ENCODE assay signal across 8 cellular contexts in genomic region chr5:88826959-88827585, GRCh38. TPM values are rescaled to one million over a fixed set of nuclear protein-coding genes. Genes with fewer than 3 reads are reported as not detected.
A peak's percentile ranks its signal among the peaks of the same experiment; 100 is the strongest.
DNase-seq lines count a peak whose midpoint lies in the region; ATAC-seq and TF ChIP-seq lines count a peak whose summit lies in the region.

No MANE protein-coding gene starts in this region.

- TF ChIP-seq CTCF in foreskin fibroblast (IDR thresholded peaks at IDR 0.05; ENCODE audit: low read depth, low read length) (no peak), progenitor cell of endocrine pancreas (IDR thresholded peaks at IDR 0.05; ENCODE audit: unreplicated experiment) (no peak)

- H3K9me3 ChIP-seq in BLaER1, result no peaks in the 10 kb centered on the region

- DNase-seq in SW480 (ENCODE audit: low spot score) (peak; percentile 6), foreskin fibroblast (peak; percentile 81 to 84), progenitor cell of endocrine pancreas (ENCODE audit: low spot score, unreplicated experiment) (no peak), NCI-H748 (lab: John Stamatoyannopoulos, UW; ENCODE audit: unreplicated experiment) (no peak)
- DNase-seq in effector CD4-positive, alpha-beta T cell, result no peak

- H3K27ac ChIP-seq in BLaER1, result peak overlapping the region; percentile 97

- H4K20me1 ChIP-seq in BLaER1, result no peaks in the 10 kb centered on the region

- peaks cover 21% of the 10 kb centered on the region for H3K4me1 Mint-ChIP-seq in progenitor cell of endocrine pancreas (ENCODE audit: low read depth)

- H3K36me3 Mint-ChIP-seq in progenitor cell of endocrine pancreas (ENCODE audit: insufficient read depth), result no peaks in the 10 kb centered on the region

- no peak overlapping the region for H3K4me3 Mint-ChIP-seq in progenitor cell of endocrine pancreas (ENCODE audit: low read depth)

- H3K4me1 ChIP-seq in BLaER1, result peaks cover 39% of the 10 kb centered on the region

- no peaks in the 10 kb centered on the region for H3K9me3 Mint-ChIP-seq in progenitor cell of endocrine pancreas (ENCODE audit: low read depth)

- ATAC-seq in GM19397 (IDR thresholded peaks at IDR 0.05; ENCODE audit: unreplicated experiment), result peak; percentile 68
- peak; percentile 57 for ATAC-seq in HG03354 (IDR thresholded peaks at IDR 0.05; ENCODE audit: poor library complexity, severe bottlenecking, unreplicated experiment)

- H3K4me2 ChIP-seq in BLaER1, result peak overlapping the region; percentile 84

- H3K4me3 ChIP-seq in BLaER1 (peak overlapping the region; percentile 81), foreskin fibroblast (ENCODE audit: low read depth in 1 of 2, low read length in 2 of 2) (no peak overlapping the region)

- H3K36me3 ChIP-seq in BLaER1, result peaks cover 17% of the 10 kb centered on the region; the same call in 1 of the 2 replicates

- H3K9ac ChIP-seq in BLaER1, result peak overlapping the region; percentile 87

- H3K27me3 Mint-ChIP-seq in progenitor cell of endocrine pancreas, result no peaks in the 10 kb centered on the region

- H3K27me3 ChIP-seq in BLaER1, result no peaks in the 10 kb centered on the region

- H3K27ac Mint-ChIP-seq in progenitor cell of endocrine pancreas, result peak overlapping the region; percentile 89

RNA-seq across cellular contexts. Expression of gene MEF2C, which starts 55.9 kb away (rescaled TPM):
- 1.9 and 2.6 TPM in 2 replicates for total RNA-seq in progenitor cell of endocrine pancreas

Comparison
In these comparisons a context has a peak if more than half of its experiments do, and no peak if none do; other contexts are left out.
1. DNase-seq: peak in SW480 (single experiment) and foreskin fibroblast (2 of 2); none in progenitor cell of endocrine pancreas (single experiment), NCI-H748 (single experiment) and effector CD4-positive, alpha-beta T cell (single experiment).